Comparison of ENCODE assay signal across 2 cellular contexts in genomic region chr7:92131764-92132330, GRCh38.
TF ChIP-seq lines count a peak whose summit lies in the region.

No MANE protein-coding gene starts in this region.

TF ChIP-seq in A549, 52 proteins besides CTCF, POLR2A, EP300 and RAD21 (continued from another document):
- TF ChIP-seq, protein P1, sequence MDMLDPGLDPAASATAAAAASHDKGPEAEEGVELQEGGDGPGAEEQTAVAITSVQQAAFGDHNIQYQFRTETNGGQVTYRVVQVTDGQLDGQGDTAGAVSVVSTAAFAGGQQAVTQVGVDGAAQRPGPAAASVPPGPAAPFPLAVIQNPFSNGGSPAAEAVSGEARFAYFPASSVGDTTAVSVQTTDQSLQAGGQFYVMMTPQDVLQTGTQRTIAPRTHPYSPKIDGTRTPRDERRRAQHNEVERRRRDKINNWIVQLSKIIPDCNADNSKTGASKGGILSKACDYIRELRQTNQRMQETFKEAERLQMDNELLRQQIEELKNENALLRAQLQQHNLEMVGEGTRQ (IDR thresholded peaks at IDR 0.05), result no peak
- TF ChIP-seq TP53 (CRISPR knock-in tag; IDR thresholded peaks at IDR 0.05) (no peak), ESRRA (IDR thresholded peaks at IDR 0.05; ENCODE audit: borderline replicate concordance, low read length) (no peak), POLR2AphosphoS2 (conservative IDR thresholded peaks at IDR 0.05; ENCODE audit: low read length) (no peak), CBX8 (IDR thresholded peaks at IDR 0.05) (no peak), FOSL2 (IDR thresholded peaks at IDR 0.05) (no peak), FOSL2 (CRISPR knock-in tag; IDR thresholded peaks at IDR 0.05) (no peak), ZNF302 (CRISPR knock-in tag; IDR thresholded peaks at IDR 0.05) (no peak), PHF8 (IDR thresholded peaks at IDR 0.05; ENCODE audit: borderline replicate concordance, low read depth) (no peak), HOXB5 (CRISPR knock-in tag; IDR thresholded peaks at IDR 0.05) (no peak), FOXS1 (CRISPR knock-in tag; IDR thresholded peaks at IDR 0.05) (no peak)
- TF ChIP-seq, protein P2, sequence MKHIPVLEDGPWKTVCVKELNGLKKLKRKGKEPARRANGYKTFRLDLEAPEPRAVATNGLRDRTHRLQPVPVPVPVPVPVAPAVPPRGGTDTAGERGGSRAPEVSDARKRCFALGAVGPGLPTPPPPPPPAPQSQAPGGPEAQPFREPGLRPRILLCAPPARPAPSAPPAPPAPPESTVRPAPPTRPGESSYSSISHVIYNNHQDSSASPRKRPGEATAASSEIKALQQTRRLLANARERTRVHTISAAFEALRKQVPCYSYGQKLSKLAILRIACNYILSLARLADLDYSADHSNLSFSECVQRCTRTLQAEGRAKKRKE (CRISPR knock-in tag; IDR thresholded peaks at IDR 0.05; ENCODE audit: low read depth), result no peak

TF ChIP-seq in HEK293T, 16 proteins besides CTCF, POLR2A, EP300 and RAD21:
- TF ChIP-seq, protein P3, sequence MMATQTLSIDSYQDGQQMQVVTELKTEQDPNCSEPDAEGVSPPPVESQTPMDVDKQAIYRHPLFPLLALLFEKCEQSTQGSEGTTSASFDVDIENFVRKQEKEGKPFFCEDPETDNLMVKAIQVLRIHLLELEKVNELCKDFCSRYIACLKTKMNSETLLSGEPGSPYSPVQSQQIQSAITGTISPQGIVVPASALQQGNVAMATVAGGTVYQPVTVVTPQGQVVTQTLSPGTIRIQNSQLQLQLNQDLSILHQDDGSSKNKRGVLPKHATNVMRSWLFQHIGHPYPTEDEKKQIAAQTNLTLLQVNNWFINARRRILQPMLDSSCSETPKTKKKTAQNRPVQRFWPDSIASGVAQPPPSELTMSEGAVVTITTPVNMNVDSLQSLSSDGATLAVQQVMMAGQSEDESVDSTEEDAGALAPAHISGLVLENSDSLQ (IDR thresholded peaks at IDR 0.05), result peak; percentile 67
- TF ChIP-seq HDGF (IDR thresholded peaks at IDR 0.05; ENCODE audit: borderline replicate concordance), result no peak
- no peak for TF ChIP-seq FOXM1 (IDR thresholded peaks at IDR 0.05; ENCODE audit: borderline replicate concordance)
